ENCODE assay signal across 14 cellular contexts in the genomic region with DNA sequence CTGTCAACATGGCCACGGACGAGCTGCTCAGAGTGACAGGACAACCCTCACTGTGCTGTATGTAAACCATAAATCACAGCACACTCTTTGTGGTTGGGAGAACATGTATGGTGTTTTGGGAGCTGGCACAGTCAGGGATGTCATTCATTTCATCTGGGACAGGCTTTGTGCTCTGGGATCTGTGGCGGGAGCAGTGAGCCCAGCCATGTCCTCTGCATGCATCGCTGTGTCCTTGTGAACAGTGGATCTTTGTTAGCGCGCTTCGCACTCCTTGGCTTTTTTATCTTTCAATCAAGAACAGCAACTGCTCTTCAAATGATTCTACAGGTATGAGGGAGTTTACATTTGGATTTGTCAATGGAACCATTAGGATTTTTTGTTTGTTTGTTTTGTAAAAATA. TPM values are rescaled to one million over a fixed set of nuclear protein-coding genes. Genes with fewer than 3 reads are reported as not detected.
DNase-seq lines count a peak whose midpoint lies in the region; ATAC-seq, FAIRE-seq and TF ChIP-seq lines count a peak whose summit lies in the region.
"Had no signal": no experiment of that assay in that cellular context is flagged by ENCODE, and none has a peak within 500 bp of the region (broad histone marks: within the 10 kb centered on the region; RNA-seq: fewer than 3 reads in every experiment).

No MANE protein-coding gene starts in this region.

- FAIRE-seq in kidney (lab: Jason Lieb, UNC), result no peak

- no peak for TF ChIP-seq POLR2A in vagina (IDR thresholded peaks at IDR 0.05)

- no peak for TF ChIP-seq CTCF in activated CD8-positive, alpha-beta T cell treated with anti-CD3 and anti-CD28 coated beads for 36 hours (IDR thresholded peaks at IDR 0.05)
- no peak for TF ChIP-seq CTCF in kidney (IDR thresholded peaks at IDR 0.05; ENCODE audit: borderline replicate concordance, extremely low read depth, insufficient read depth)
- TF ChIP-seq CTCF in upper lobe of right lung (IDR thresholded peaks at IDR 0.05), result no peak
- TF ChIP-seq CTCF in vagina (IDR thresholded peaks at IDR 0.05), result no peak

- H3K9ac ChIP-seq in kidney (ENCODE audit: low read length in 2 of 2), result no peak overlapping the region

- intact Hi-C loops in activated CD8-positive, alpha-beta T cell treated with anti-CD3 and anti-CD28 coated beads for 36 hours (cut with micrococcal nuclease), result no loop called here
- intact Hi-C loops in kidney (cut with DNase I) (no loop called here), upper lobe of right lung (cut with DNase I) (no loop called here), vagina (cut with DNase I) (no loop called here)

- H3K27ac ChIP-seq in kidney (ENCODE audit: low read depth in 2 of 2, low read length in 2 of 2), result no peak overlapping the region
- no peak overlapping the region for H3K27ac ChIP-seq in upper lobe of right lung
- H3K27ac ChIP-seq in vagina, result no peak overlapping the region
- H3K27ac ChIP-seq: colonic mucosa had no signal

- peaks cover 60% of the 10 kb centered on the region for H3K4me1 Mint-ChIP-seq in activated naive CD4-positive, alpha-beta T cell treated with anti-CD3 and anti-CD28 coated beads, Interleukin-2, amount 10 ng/mL, durations not matched to agents 7 days and 5 days
- H3K4me1 Mint-ChIP-seq in activated CD8-positive, alpha-beta T cell treated with anti-CD3 and anti-CD28 coated beads for 36 hours (ENCODE audit: low read depth), result peaks cover 60% of the 10 kb centered on the region
- H3K4me1 Mint-ChIP-seq: H9 had no signal

- no peaks in the 10 kb centered on the region for H3K9me3 ChIP-seq in kidney (ENCODE audit: control insufficient read depth in 1 of 2, low read length in 2 of 2)
- no peaks in the 10 kb centered on the region for H3K9me3 ChIP-seq in upper lobe of right lung
- no peaks in the 10 kb centered on the region for H3K9me3 ChIP-seq in vagina
- H3K9me3 ChIP-seq: colonic mucosa had no signal

- CTCF ChIA-PET in activated naive CD4-positive, alpha-beta T cell treated with anti-CD3 and anti-CD28 coated beads, Interleukin-2, amount 10 ng/mL, durations not matched to agents 7 days and 5 days (lab: Charles Lee), result no interaction called here
- CTCF ChIA-PET in activated CD8-positive, alpha-beta T cell treated with anti-CD3 and anti-CD28 coated beads for 36 hours (lab: Charles Lee), result no interaction called here

- H3K27me3 ChIP-seq in upper lobe of right lung (no peaks in the 10 kb centered on the region), vagina (no peaks in the 10 kb centered on the region)
- H3K27me3 ChIP-seq: colonic mucosa had no signal

- ATAC-seq in activated CD8-positive, alpha-beta T cell treated with anti-CD3 and anti-CD28 coated beads for 36 hours, result no peak
- ATAC-seq in upper lobe of right lung, result peak; percentile 17

- no peak overlapping the region for H3K4me3 ChIP-seq in kidney (ENCODE audit: low read length in 2 of 2)
- no peak overlapping the region for H3K4me3 ChIP-seq in upper lobe of right lung
- no peak overlapping the region for H3K4me3 ChIP-seq in vagina
- H3K4me3 ChIP-seq: colonic mucosa had no signal

- DNase-seq in activated naive CD4-positive, alpha-beta T cell treated with anti-CD3 and anti-CD28 coated beads, Interleukin-2, amount 10 ng/mL, durations not matched to agents 7 days and 5 days, result no peak
- DNase-seq in activated naive CD4-positive, alpha-beta T cell treated with anti-CD3 and anti-CD28 coated beads, Interleukin-2, amount 50 U/mL, for 16 hours, result no peak
- DNase-seq in activated CD8-positive, alpha-beta T cell treated with anti-CD3 and anti-CD28 coated beads for 36 hours, result no peak
- DNase-seq in kidney (peak; percentile 14), upper lobe of right lung (peak; percentile 3), mesenteric fat pad (ENCODE audit: low spot score) (no peak), vagina (ENCODE audit: extremely low spot score in 2 of 2) (no peak), MV-4-11 (lab: John Stamatoyannopoulos, UW) (no peak)
- DNase-seq: colonic mucosa, H9, NCI-H1092, NCI-H345, OCI-M1 had no signal

- no peaks in the 10 kb centered on the region for H3K9me3 Mint-ChIP-seq in activated naive CD4-positive, alpha-beta T cell treated with anti-CD3 and anti-CD28 coated beads, Interleukin-2, amount 10 ng/mL, durations not matched to agents 7 days and 5 days
- no peaks in the 10 kb centered on the region for H3K9me3 Mint-ChIP-seq in activated CD8-positive, alpha-beta T cell treated with anti-CD3 and anti-CD28 coated beads for 36 hours
- H3K9me3 Mint-ChIP-seq: H9 had no signal

- H3K27me3 Mint-ChIP-seq in activated naive CD4-positive, alpha-beta T cell treated with anti-CD3 and anti-CD28 coated beads, Interleukin-2, amount 10 ng/mL, durations not matched to agents 7 days and 5 days, result no peaks in the 10 kb centered on the region
- no peaks in the 10 kb centered on the region for H3K27me3 Mint-ChIP-seq in activated CD8-positive, alpha-beta T cell treated with anti-CD3 and anti-CD28 coated beads for 36 hours

- H3K4me1 ChIP-seq in kidney (ENCODE audit: control insufficient read depth in 1 of 2, insufficient read depth in 1 of 2, low read depth in 1 of 2, low read length in 2 of 2) (peaks cover 0 to under 1% of the 10 kb centered on the region in 2 donors), upper lobe of right lung (no peaks in the 10 kb centered on the region), vagina (peaks cover 19% of the 10 kb centered on the region)
- H3K4me1 ChIP-seq: colonic mucosa had no signal

- H3K27ac Mint-ChIP-seq in activated naive CD4-positive, alpha-beta T cell treated with anti-CD3 and anti-CD28 coated beads, Interleukin-2, amount 10 ng/mL, durations not matched to agents 7 days and 5 days, result peak overlapping the region; percentile 5
- peak overlapping the region; percentile 39 for H3K27ac Mint-ChIP-seq in activated CD8-positive, alpha-beta T cell treated with anti-CD3 and anti-CD28 coated beads for 36 hours

- H3K4me3 Mint-ChIP-seq in activated naive CD4-positive, alpha-beta T cell treated with anti-CD3 and anti-CD28 coated beads, Interleukin-2, amount 10 ng/mL, durations not matched to agents 7 days and 5 days, result no peak overlapping the region
- H3K4me3 Mint-ChIP-seq in activated CD8-positive, alpha-beta T cell treated with anti-CD3 and anti-CD28 coated beads for 36 hours, result no peak overlapping the region
- H3K4me3 Mint-ChIP-seq: H9 had no signal

- POLR2A ChIA-PET in activated CD8-positive, alpha-beta T cell treated with anti-CD3 and anti-CD28 coated beads for 36 hours (lab: Charles Lee), result interaction anchor here (1.1 kb wide), 1 partner anchor 28 kb away, joined by 5 read pairs; a partner anchor contains a TSS

- no peaks in the 10 kb centered on the region for H3K36me3 ChIP-seq in kidney (ENCODE audit: control insufficient read depth in 1 of 2, insufficient read depth in 2 of 2, low read length in 2 of 2)
- no peaks in the 10 kb centered on the region for H3K36me3 ChIP-seq in upper lobe of right lung
- no peaks in the 10 kb centered on the region for H3K36me3 ChIP-seq in vagina
- H3K36me3 ChIP-seq: colonic mucosa had no signal

- H3K36me3 Mint-ChIP-seq in activated naive CD4-positive, alpha-beta T cell treated with anti-CD3 and anti-CD28 coated beads, Interleukin-2, amount 10 ng/mL, durations not matched to agents 7 days and 5 days, result peaks cover 42% of the 10 kb centered on the region
- peaks cover 48% of the 10 kb centered on the region for H3K36me3 Mint-ChIP-seq in activated CD8-positive, alpha-beta T cell treated with anti-CD3 and anti-CD28 coated beads for 36 hours (ENCODE audit: low read depth)

RNA-seq across cellular contexts. Expression of a gene that starts 7.1 kb away (rescaled TPM):
- total RNA-seq in activated CD8-positive, alpha-beta T cell treated with anti-CD3 and anti-CD28 coated beads for 36 hours, result 10 to 100 TPM; 72.3 to 77.5 TPM
- 35.0 TPM for total RNA-seq in kidney
- polyA plus RNA-seq in kidney (ENCODE audit: insufficient read depth, low read depth, low replicate concordance), result 37.8 TPM
- 40.2 TPM for total RNA-seq in upper lobe of right lung
- 53.2 TPM for total RNA-seq in mesenteric fat pad
- 44.2 TPM for total RNA-seq in vagina

RNA-seq across cellular contexts. Expression of a gene that starts 28.3 kb away (rescaled TPM):
- total RNA-seq in activated CD8-positive, alpha-beta T cell treated with anti-CD3 and anti-CD28 coated beads for 36 hours, result 100 to 1,000 TPM; 399 to 403 TPM
- total RNA-seq in kidney (14.3 TPM), upper lobe of right lung (21.0 TPM), mesenteric fat pad (8.7 TPM), vagina (5.2 TPM)
- polyA plus RNA-seq in kidney (ENCODE audit: insufficient read depth, low read depth, low replicate concordance), result 0.60 TPM
- polyA plus RNA-seq: AG04450 had no signal

Comparison
In these comparisons a context has a peak if more than half of its experiments do, and no peak if none do; other contexts are left out.
1. DNase-seq: peak in kidney (single experiment) and upper lobe of right lung (single experiment); none in activated naive CD4-positive, alpha-beta T cell treated with anti-CD3 and anti-CD28 coated beads, Interleukin-2, amount 10 ng/mL, durations not matched to agents 7 days and 5 days (single experiment), activated naive CD4-positive, alpha-beta T cell treated with anti-CD3 and anti-CD28 coated beads, Interleukin-2, amount 50 U/mL, for 16 hours (single experiment), activated CD8-positive, alpha-beta T cell treated with anti-CD3 and anti-CD28 coated beads for 36 hours (single experiment), mesenteric fat pad (single experiment), vagina (0 of 2) and MV-4-11 (single experiment).
2. RNA of a gene that starts 28.3 kb away (total RNA-seq): 399 to 403 TPM in activated CD8-positive, alpha-beta T cell treated with anti-CD3 and anti-CD28 coated beads for 36 hours; 21.0 TPM in upper lobe of right lung (single experiment), 14.3 TPM in kidney (single experiment), 8.7 TPM in mesenteric fat pad (single experiment) and 5.2 TPM in vagina (single experiment); every median in the first group is over 10 times any median in the second.